In genomic region chr11:73555615-73556014, GRCh38 we compare ENCODE assay signal across 18 cellular contexts. TPM values are rescaled to one million over a fixed set of nuclear protein-coding genes. Genes with fewer than 3 reads are reported as not detected.
DNase-seq lines count a peak whose midpoint lies in the region; ATAC-seq and TF ChIP-seq lines count a peak whose summit lies in the region.
"Had no signal": no experiment of that assay in that cellular context is flagged by ENCODE, and none has a peak within 500 bp of the region (broad histone marks: within the 10 kb centered on the region; RNA-seq: fewer than 3 reads in every experiment).

No MANE protein-coding gene starts in this region.

- DNase-seq in Right ventricle myocardium inferior (ENCODE audit: missing footprints) (no peak), cardiac septum (ENCODE audit: low spot score) (no peak), cardiac muscle cell (ENCODE audit: low read depth in 1 of 2, low spot score in 1 of 2) (peak in 1 of 2 donors; percentile 16), left cardiac atrium (no peak), mucosa of descending colon (no peak)
- no peak for DNase-seq in activated CD4-positive, alpha-beta T cell treated with anti-CD3 and anti-CD28 coated beads, Interleukin-2, amount 50 U/mL, for 48 hours
- DNase-seq: C1 segment of cervical spinal cord; Calu3; CD4-positive, alpha-beta memory T cell; COR-L47; DMS53; DMS79 treated with DMSO at 0.1 percent for 48 hours; GF-D8; H9 had no signal

- H3K36me3 ChIP-seq in cardiac muscle cell (no peaks in the 10 kb centered on the region), mucosa of descending colon (ENCODE audit: low read depth) (no peaks in the 10 kb centered on the region)

- peak overlapping the region; percentile 48 for H3K27ac ChIP-seq in cardiac muscle cell
- H3K27ac ChIP-seq: 22Rv1 had no signal

- no peaks in the 10 kb centered on the region for H3K27me3 ChIP-seq in cardiac muscle cell

- H3K4me3 ChIP-seq in cardiac muscle cell (no peak overlapping the region), mucosa of descending colon (no peak overlapping the region)
- H3K4me3 ChIP-seq: GM23338 had no signal

- no peaks in the 10 kb centered on the region for H3K9me3 ChIP-seq in cardiac muscle cell (ENCODE audit: low read depth)
- no peaks in the 10 kb centered on the region for H3K9me3 ChIP-seq in mucosa of descending colon

- ATAC-seq in Right ventricle myocardium inferior = peak; percentile 74
- peak; percentile 47 to 72 for ATAC-seq in left cardiac atrium
- ATAC-seq in mucosa of descending colon = no peak
- ATAC-seq in esophagus mucosa = no peak
- ATAC-seq: GM23338, HCT116 had no signal

- intact Hi-C loops in Right ventricle myocardium inferior (cut with DNase I) (no loop called here), cardiac septum (cut with DNase I) (loop anchor here (1.0 to 10.0 kb wide), 2 partner anchors 15 to 61 kb away; no protein-coding TSS in a partner anchor), left cardiac atrium (cut with DNase I) (no loop called here), mucosa of descending colon (cut with DNase I, micrococcal nuclease) (no loop called here)

- H3K4me1 ChIP-seq in cardiac muscle cell (ENCODE audit: low read depth) = peaks cover 29% of the 10 kb centered on the region
- H3K4me1 ChIP-seq in mucosa of descending colon (ENCODE audit: low read depth) = no peaks in the 10 kb centered on the region

- TF ChIP-seq CTCF in cardiac muscle cell (IDR thresholded peaks at IDR 0.05; ENCODE audit: low read depth, low read length) (no peak), mucosa of descending colon (IDR thresholded peaks at IDR 0.05) (no peak)

RNA-seq across cellular contexts. Expression of gene FAM168A, which starts 42.3 kb away (rescaled TPM):
- 26.2 TPM for total RNA-seq in Right ventricle myocardium inferior
- total RNA-seq in cardiac septum = 29.5 TPM
- 32.4 and 33.0 TPM in 2 replicates for total RNA-seq in cardiac muscle cell
- 9.7 TPM in 2 replicates for polyA plus RNA-seq in cardiac muscle cell
- 10 to 100 TPM; 31.5 to 35.2 TPM for total RNA-seq in left cardiac atrium
- total RNA-seq in mucosa of descending colon = 10 to 100 TPM; 16.6 to 46.4 (median 19.9) TPM
- 10.1 TPM for total RNA-seq in esophagus mucosa

Comparison
In these comparisons a context has a peak if more than half of its experiments do, and no peak if none do; other contexts are left out.
1. ATAC-seq: peak in Right ventricle myocardium inferior (single experiment) and left cardiac atrium (2 of 2); none in mucosa of descending colon (single experiment) and esophagus mucosa (single experiment).